Comparison of ENCODE assay signal across 10 cellular contexts in genomic region chr9:137461663-137462395, GRCh38. TPM values are rescaled to one million over a fixed set of nuclear protein-coding genes. Genes with fewer than 3 reads are reported as not detected.
DNase-seq lines count a peak whose midpoint lies in the region; ATAC-seq and FAIRE-seq lines count a peak whose summit lies in the region.
"Had no signal": no experiment of that assay in that cellular context is flagged by ENCODE, and none has a peak within 500 bp of the region (broad histone marks: within the 10 kb centered on the region; RNA-seq: fewer than 3 reads in every experiment).

No MANE protein-coding gene starts in this region.

- H3K4me1 Mint-ChIP-seq in IgD-negative memory B cell = peaks cover 0 to 4% (median 2%) of the 10 kb centered on the region in 3 donors

- no peaks in the 10 kb centered on the region for H3K27me3 Mint-ChIP-seq in IgD-negative memory B cell

- H3K36me3 Mint-ChIP-seq in IgD-negative memory B cell = no peaks in the 10 kb centered on the region

- peak in 1 of 2 donors; percentile 18 for ATAC-seq in left cardiac atrium

- peak; percentile 89 for DNase-seq in GM19239 (ENCODE audit: insufficient read length, low spot score)
- DNase-seq in activated CD8-positive, alpha-beta memory T cell treated with anti-CD3 and anti-CD28 coated beads, Interleukin-2, amount 50 U/mL, for 48 hours = peak; percentile 93
- peak; percentile 72 for DNase-seq in left cardiac atrium
- peak; percentile 30 to 82 (median 38) for DNase-seq in stimulated activated CD4-positive, alpha-beta T cell treated with anti-CD3 and anti-CD28 coated beads, TNF-alpha, amount 100 ng/mL, for 24 hours (ENCODE audit: low read depth in 3 of 3)
- no peak for DNase-seq in EL
- no peak for DNase-seq in NCI-H2196 treated with DMSO at 0.1 percent for 48 hours (lab: John Stamatoyannopoulos, UW; ENCODE audit: unreplicated experiment)
- DNase-seq in caudate nucleus (lab: John Stamatoyannopoulos, UW) = no peak

- intact Hi-C loops in left cardiac atrium (cut with DNase I) = no loop called here

- H3K27ac Mint-ChIP-seq in IgD-negative memory B cell = peak overlapping the region; percentile 84 to 96 (median 90)

- no peak overlapping the region for H3K27ac ChIP-seq in caudate nucleus (ENCODE audit: low read depth, low read length)

- no peaks in the 10 kb centered on the region for H3K9me3 Mint-ChIP-seq in IgD-negative memory B cell

- peak; percentile 87 for FAIRE-seq in GM19239 (lab: Jason Lieb, UNC)

- H3K4me3 Mint-ChIP-seq in IgD-negative memory B cell = peak overlapping the region; percentile 75 to 87 (median 79)

RNA-seq across cellular contexts. Expression of gene NSMF, which starts 2.7 kb away (rescaled TPM):
- 3.4 TPM for polyA plus RNA-seq in IgD-negative memory B cell
- total RNA-seq in left cardiac atrium = 10 to 100 TPM; 20.5 to 25.1 TPM

RNA-seq across cellular contexts. Expression of gene ENTPD8, which starts 20.7 kb away (rescaled TPM):
- polyA plus RNA-seq in IgD-negative memory B cell = not detected
- total RNA-seq in left cardiac atrium = not detected
- total RNA-seq: activated CD8-positive, alpha-beta memory T cell treated with anti-CD3 and anti-CD28 coated beads for 36 hours; temporal lobe had no signal

RNA-seq across cellular contexts. Expression of gene NOXA1, which starts 38.6 kb away (rescaled TPM):
- polyA plus RNA-seq in IgD-negative memory B cell = 1.4 TPM
- 1 to 10 TPM; 2.5 to 5.3 TPM for total RNA-seq in left cardiac atrium

RNA-seq across cellular contexts. Expression of gene EXD3, which starts 38.9 kb away (rescaled TPM):
- polyA plus RNA-seq in IgD-negative memory B cell = 5.6 TPM
- total RNA-seq in left cardiac atrium = 10 to 100 TPM in 1 of 2 donors, 1 to 10 TPM in 1; 8.0 to 11.7 TPM

Comparison
In these comparisons a context has a peak if more than half of its experiments do, and no peak if none do; other contexts are left out.
1. DNase-seq: peak in GM19239 (single experiment), activated CD8-positive, alpha-beta memory T cell treated with anti-CD3 and anti-CD28 coated beads, Interleukin-2, amount 50 U/mL, for 48 hours (single experiment), left cardiac atrium (single experiment) and stimulated activated CD4-positive, alpha-beta T cell treated with anti-CD3 and anti-CD28 coated beads, TNF-alpha, amount 100 ng/mL, for 24 hours (3 of 3); none in EL (single experiment), NCI-H2196 treated with DMSO at 0.1 percent for 48 hours (single experiment) and caudate nucleus (0 of 61).